In the genomic region with DNA sequence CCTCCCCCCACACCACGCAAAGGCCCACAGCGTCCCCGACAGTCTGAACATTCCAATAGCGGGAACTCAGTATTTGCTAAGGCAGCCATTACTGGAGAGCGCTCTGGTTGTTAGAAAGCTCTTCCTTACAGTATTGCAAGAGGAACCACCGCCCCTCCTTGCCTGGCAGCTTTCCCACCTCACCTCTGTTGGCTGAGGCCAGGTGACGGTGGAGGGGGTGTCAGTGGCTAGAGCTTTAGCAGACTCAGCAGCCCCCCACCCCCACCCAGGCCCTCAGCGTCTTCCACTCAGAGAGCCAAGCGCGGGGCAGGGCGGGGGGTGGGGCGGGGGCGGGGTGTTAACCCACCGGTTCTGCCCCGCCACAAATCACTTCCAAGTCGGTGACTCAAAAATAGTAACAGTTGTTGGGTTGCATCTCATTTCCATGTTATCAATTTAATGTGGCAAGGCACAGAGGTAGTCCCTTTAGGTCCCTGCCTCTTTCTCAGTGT, we compare ENCODE assay signal across 8 cellular contexts. TPM values are rescaled to one million over a fixed set of nuclear protein-coding genes. Genes with fewer than 3 reads are reported as not detected.
A peak's percentile ranks its signal among the peaks of the same experiment; 100 is the strongest.
DNase-seq lines count a peak whose midpoint lies in the region; ATAC-seq and TF ChIP-seq lines count a peak whose summit lies in the region.

No MANE protein-coding gene starts in this region.

- no peaks in the 10 kb centered on the region for H3K9me3 ChIP-seq in prostate gland

- H3K27me3 Mint-ChIP-seq in activated T-cell treated with anti-CD3 and anti-CD28 coated beads, Interleukin-2, amount 50 U/mL, for 4 hours (ENCODE audit: low read depth), result peaks cover 44% of the 10 kb centered on the region

- peaks cover 59% of the 10 kb centered on the region for H3K4me1 Mint-ChIP-seq in activated T-cell treated with anti-CD3 and anti-CD28 coated beads, Interleukin-2, amount 50 U/mL, for 4 hours (ENCODE audit: low read depth)

- H3K27me3 ChIP-seq in prostate gland (replicated peaks; ENCODE audit: insufficient read depth), result no peaks in the 10 kb centered on the region

- no peaks in the 10 kb centered on the region for H3K36me3 Mint-ChIP-seq in activated T-cell treated with anti-CD3 and anti-CD28 coated beads, Interleukin-2, amount 50 U/mL, for 4 hours (ENCODE audit: insufficient read depth)

- intact Hi-C loops in left cardiac atrium (cut with DNase I) (loop anchor here in 1 of 2 donors (10.0 kb wide), 1 partner anchor 104 kb away; a partner anchor contains a TSS), Right ventricle myocardium inferior (cut with DNase I) (loop anchor here (2.0 kb wide), 2 partner anchors 70 to 100 kb away; a partner anchor contains a TSS), prostate gland (cut with DNase I) (loop anchor here (5.0 to 10.0 kb wide), 2 partner anchors 72 to 254 kb away; a partner anchor contains a TSS)

- H3K9me3 Mint-ChIP-seq in activated T-cell treated with anti-CD3 and anti-CD28 coated beads, Interleukin-2, amount 50 U/mL, for 4 hours, result no peaks in the 10 kb centered on the region

- DNase-seq in left cardiac atrium, result peak; percentile 40
- no peak for DNase-seq in Right ventricle myocardium inferior (ENCODE audit: missing footprints)
- peak; percentile 71 for DNase-seq in NCI-H2227 (lab: John Stamatoyannopoulos, UW; ENCODE audit: unreplicated experiment)
- DNase-seq in activated T-cell treated with anti-CD3 and anti-CD28 coated beads, Interleukin-2, amount 50 U/mL, for 4 hours, result no peak
- DNase-seq in foreskin fibroblast, result peak; percentile 23 to 53
- DNase-seq in prostate gland (ENCODE audit: low spot score), result peak; percentile 24
- no peak for DNase-seq in NCI-H446 treated with DMSO at 0.1 percent for 48 hours (lab: John Stamatoyannopoulos, UW)
- no peak for DNase-seq in NK-92 (lab: John Stamatoyannopoulos, UW; ENCODE audit: unreplicated experiment)

- H3K4me1 ChIP-seq in prostate gland (replicated peaks), result peaks cover 11% of the 10 kb centered on the region

- TF ChIP-seq CTCF in foreskin fibroblast (IDR thresholded peaks at IDR 0.05; ENCODE audit: low read depth, low read length) (no peak), prostate gland (IDR thresholded peaks at IDR 0.05) (no peak)

- ATAC-seq in left cardiac atrium, result no peak
- no peak for ATAC-seq in Right ventricle myocardium inferior
- peak; percentile 28 to 38 for ATAC-seq in activated T-cell treated with anti-CD3 and anti-CD28 coated beads, Interleukin-2, amount 50 U/mL, for 4 hours

- no peak for TF ChIP-seq POLR2A in prostate gland (IDR thresholded peaks at IDR 0.05)

- 3% methylated on average over 16 of the region's 16 CpGs for WGBS in prostate gland

- peak overlapping the region; percentile 81 for H3K4me3 Mint-ChIP-seq in activated T-cell treated with anti-CD3 and anti-CD28 coated beads, Interleukin-2, amount 50 U/mL, for 4 hours

- no peaks in the 10 kb centered on the region for H3K36me3 ChIP-seq in prostate gland

- H3K27ac ChIP-seq in prostate gland, result peak overlapping the region; percentile 98

- peak overlapping the region; percentile 55 to 63 for H3K4me3 ChIP-seq in foreskin fibroblast (ENCODE audit: low read depth in 1 of 2, low read length in 2 of 2)
- peak overlapping the region; percentile 20 to 72 for H3K4me3 ChIP-seq in prostate gland

RNA-seq across cellular contexts. Expression of a gene that starts 2.3 kb away (rescaled TPM):
- total RNA-seq in left cardiac atrium, result 10 to 100 TPM; 18.1 to 19.9 TPM
- total RNA-seq in Right ventricle myocardium inferior, result 26.1 TPM
- total RNA-seq in activated T-cell treated with anti-CD3 and anti-CD28 coated beads, Interleukin-2, amount 50 U/mL, for 4 hours, result 1 to 10 TPM in 1 of 3 donors, under 1 TPM in 2; 0.56 to 1.2 (median 0.63) TPM
- 100 to 1,000 TPM in 1 of 2 donors, 10 to 100 TPM in 1; 87.4 to 102 TPM for total RNA-seq in prostate gland

RNA-seq across cellular contexts. Expression of a gene that starts 2.6 kb away (rescaled TPM):
- total RNA-seq in left cardiac atrium, result 1 to 10 TPM; 1.7 to 3.3 TPM
- total RNA-seq in Right ventricle myocardium inferior, result 1.5 TPM
- under 1 TPM; 0.25 to 0.43 (median 0.32) TPM for total RNA-seq in activated T-cell treated with anti-CD3 and anti-CD28 coated beads, Interleukin-2, amount 50 U/mL, for 4 hours
- total RNA-seq in prostate gland, result 1 to 10 TPM; 1.2 to 10.0 TPM

RNA-seq across cellular contexts. Expression of a gene that starts 3.3 kb away (rescaled TPM):
- 1 to 10 TPM; 4.7 to 7.2 TPM for total RNA-seq in left cardiac atrium
- total RNA-seq in Right ventricle myocardium inferior, result 7.3 TPM
- 1 to 10 TPM in 1 of 3 donors, under 1 TPM in 2; 0.73 to 1.3 (median 0.79) TPM for total RNA-seq in activated T-cell treated with anti-CD3 and anti-CD28 coated beads, Interleukin-2, amount 50 U/mL, for 4 hours
- total RNA-seq in prostate gland, result 1 to 10 TPM; 1.9 to 9.9 TPM

RNA-seq across cellular contexts. Expression of a gene that starts 20.0 kb away (rescaled TPM):
- total RNA-seq in left cardiac atrium (10 to 100 TPM; 14.4 to 15.8 TPM), Right ventricle myocardium inferior (15.0 TPM), prostate gland (10 to 100 TPM; 36.8 to 57.7 TPM)
- 1 to 10 TPM; 5.6 to 7.1 (median 5.9) TPM for total RNA-seq in activated T-cell treated with anti-CD3 and anti-CD28 coated beads, Interleukin-2, amount 50 U/mL, for 4 hours

Comparison
In these comparisons a context has a peak if more than half of its experiments do, and no peak if none do; other contexts are left out.
1. DNase-seq: peak in left cardiac atrium (single experiment), NCI-H2227 (single experiment), foreskin fibroblast (2 of 2) and prostate gland (single experiment); none in Right ventricle myocardium inferior (single experiment), activated T-cell treated with anti-CD3 and anti-CD28 coated beads, Interleukin-2, amount 50 U/mL, for 4 hours (single experiment), NCI-H446 treated with DMSO at 0.1 percent for 48 hours (single experiment) and NK-92 (single experiment).
2. ATAC-seq: peak in activated T-cell treated with anti-CD3 and anti-CD28 coated beads, Interleukin-2, amount 50 U/mL, for 4 hours (2 of 2); none in left cardiac atrium (0 of 2) and Right ventricle myocardium inferior (single experiment).
3. RNA of a gene that starts 2.3 kb away (total RNA-seq): 87.4 to 102 TPM in prostate gland, 26.1 TPM in Right ventricle myocardium inferior (single experiment) and 18.1 to 19.9 TPM in left cardiac atrium; 0.56 to 1.2 TPM in activated T-cell treated with anti-CD3 and anti-CD28 coated beads, Interleukin-2, amount 50 U/mL, for 4 hours; every median in the first group is over 4 times any median in the second.